ENCODE assay signal across 9 cellular contexts in the genomic region with DNA sequence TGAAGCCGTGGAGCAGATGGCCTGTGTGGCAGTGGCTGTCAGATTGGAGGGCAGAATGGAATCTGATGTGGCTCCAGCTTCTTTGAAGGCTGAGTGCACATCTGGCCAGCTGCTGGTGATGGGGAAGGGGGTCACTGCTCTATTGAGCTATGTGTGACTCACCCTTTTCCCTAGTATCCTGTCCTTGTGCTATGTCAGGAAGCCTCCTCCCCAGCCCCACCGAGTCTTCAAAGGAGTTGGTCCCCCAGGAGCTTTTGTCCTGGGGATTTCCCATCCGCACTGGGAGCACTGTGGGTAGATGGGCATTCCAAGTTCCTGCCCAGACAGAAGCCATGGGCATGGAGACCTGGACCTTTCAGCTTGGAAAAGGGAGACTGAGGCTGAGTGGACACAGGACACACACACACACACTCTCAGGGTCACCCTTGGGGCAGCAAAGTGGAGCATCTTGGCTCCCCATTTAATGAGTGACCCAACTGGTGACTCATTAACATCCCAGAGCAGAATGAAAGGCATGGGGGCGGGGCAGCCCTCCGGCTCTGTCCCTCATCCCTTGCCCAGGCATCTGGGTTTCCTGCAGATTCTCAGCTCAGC. TPM values are rescaled to one million over a fixed set of nuclear protein-coding genes. Genes with fewer than 3 reads are reported as not detected.
DNase-seq lines count a peak whose midpoint lies in the region; ATAC-seq and TF ChIP-seq lines count a peak whose summit lies in the region.
"Had no signal": no experiment of that assay in that cellular context is flagged by ENCODE, and none has a peak within 500 bp of the region (broad histone marks: within the 10 kb centered on the region; RNA-seq: fewer than 3 reads in every experiment).

No MANE protein-coding gene starts in this region.

- H3K9me3 ChIP-seq in H9 (ENCODE audit: control insufficient read depth, low read depth, low read length) (no peaks in the 10 kb centered on the region), spleen (no peaks in the 10 kb centered on the region)

- H3K27ac ChIP-seq in H9 (ENCODE audit: insufficient read length, low read depth, low read length): no peak overlapping the region
- H3K27ac ChIP-seq in spleen: peak overlapping the region; percentile 15 to 98 (median 94)

- TF ChIP-seq POLR2A in spleen (IDR thresholded peaks at IDR 0.05): no peak

- H3K4me2 ChIP-seq in H9 (ENCODE audit: insufficient read depth, insufficient read length, low read length): no peak overlapping the region

- no peak overlapping the region for H2AK5ac ChIP-seq in H9 (ENCODE audit: insufficient read length, low read length)

- no peak overlapping the region for H3T11ph ChIP-seq in H9 (ENCODE audit: low read length)

- no peak overlapping the region for H3K14ac ChIP-seq in H9 (ENCODE audit: insufficient read depth, low read length)

- no peak overlapping the region for H2BK20ac ChIP-seq in H9 (ENCODE audit: low read depth, low read length, poor library complexity, severe bottlenecking)

- H3K23me2 ChIP-seq in H9 (ENCODE audit: insufficient read length, low read depth, low read length, poor library complexity, severe bottlenecking): peaks cover 19% of the 10 kb centered on the region

- H3K9ac ChIP-seq in H9 (ENCODE audit: extremely low read depth, insufficient read length, low read length): no peak overlapping the region

- H3K56ac ChIP-seq in H9 (ENCODE audit: insufficient read length, low read depth, low read length): no peak overlapping the region

- H4K91ac ChIP-seq in H9 (ENCODE audit: insufficient read length, low read depth, low read length): no peak overlapping the region

- no peak overlapping the region for H4K8ac ChIP-seq in H9 (replicated peaks; ENCODE audit: insufficient read length, low read depth, low read length)

- no peak overlapping the region for H2BK120ac ChIP-seq in H9 (ENCODE audit: low read depth, low read length, poor library complexity, severe bottlenecking)

- H2AFZ ChIP-seq in H9 (ENCODE audit: low read length): no peak overlapping the region

- H3K9me3 Mint-ChIP-seq in H9: no peaks in the 10 kb centered on the region

- peak; percentile 51 for DNase-seq in H9
- DNase-seq in amniotic stem cell (lab: John Stamatoyannopoulos, UW): peak; percentile 37
- peak; percentile 81 for DNase-seq in hepatic stellate cell (ENCODE audit: low spot score)
- DNase-seq in spleen: no peak
- DNase-seq in GM13977 (ENCODE audit: low spot score): no peak
- no peak for DNase-seq in GF-D8 (lab: John Stamatoyannopoulos, UW)
- DNase-seq in NCI-H526 treated with DMSO at 0.1 percent for 48 hours (lab: John Stamatoyannopoulos, UW): no peak
- DNase-seq: NCI-H1930 had no signal

- peaks cover 0 to 45% (median 41%) of the 10 kb centered on the region in 6 donors for H3K36me3 ChIP-seq in spleen

- no peak overlapping the region for H3K23ac ChIP-seq in H9 (ENCODE audit: insufficient read length, low read depth, low read length)

- H3K27me3 Mint-ChIP-seq in H9 (ENCODE audit: low read depth): no peaks in the 10 kb centered on the region

- ATAC-seq in HG03342 (IDR thresholded peaks at IDR 0.05; ENCODE audit: unreplicated experiment): no peak

- H2BK12ac ChIP-seq in H9 (ENCODE audit: insufficient read length, low read depth, low read length): no peak overlapping the region

- no peak overlapping the region for H3K18ac ChIP-seq in H9 (ENCODE audit: insufficient read length, low read depth, low read length)

- H3K36me3 Mint-ChIP-seq in H9 (ENCODE audit: insufficient read depth in 1 of 3, low read depth in 3 of 3): peaks cover 37 to 58% (median 46%) of the 10 kb centered on the region in 3 experiments

- H3K27me3 ChIP-seq in H9 (ENCODE audit: insufficient read depth, low read length): no peaks in the 10 kb centered on the region
- peaks cover 0 to 13% (median 0%) of the 10 kb centered on the region in 7 donors for H3K27me3 ChIP-seq in spleen (replicated peaks in 1 of 7)

- peaks cover 32 to 42% of the 10 kb centered on the region in 2 experiments for H3K4me1 Mint-ChIP-seq in H9

- peak overlapping the region; percentile 96; a peak in 3 of 5 replicates for H3K4me3 Mint-ChIP-seq in H9

- intact Hi-C loops in spleen (cut with DNase I; ENCODE audit: low total_unique reads): no loop called here

- no peak for TF ChIP-seq CTCF in H9 (conservative IDR thresholded peaks at IDR 0.05)
- no peak for TF ChIP-seq CTCF in spleen (IDR thresholded peaks at IDR 0.05 in 8 of 11, conservative IDR thresholded peaks at IDR 0.05 in 3 of 11)
- no peak for TF ChIP-seq CTCF in GM13977 (IDR thresholded peaks at IDR 0.05; ENCODE audit: extremely low read depth, insufficient read depth, missing control alignments)

- H4K5ac ChIP-seq in H9 (ENCODE audit: insufficient read length, low read depth, low read length): no peak overlapping the region

- H3K4ac ChIP-seq in H9 (ENCODE audit: low read depth, low read length): no peak overlapping the region

- no peak overlapping the region for H2BK15ac ChIP-seq in H9 (ENCODE audit: low read depth, low read length)

- peak overlapping the region; percentile 44 to 94 (median 92); a peak in 4 of 7 replicates for H3K27ac Mint-ChIP-seq in H9

- WGBS in H9 (ENCODE audit: extremely low coverage, insufficient read length, low lambda C conversion rate): no CpG with 5 or more reads among the region's 5 CpGs
- WGBS in spleen, 5 donors: 58 to 78% (median 75%) methylated on average over 5 of the region's 5 CpGs

- H3K4me1 ChIP-seq in H9 (ENCODE audit: insufficient read depth, low read length): peaks cover 9% of the 10 kb centered on the region
- peaks cover 37 to 91% (median 59%) of the 10 kb centered on the region in 6 donors for H3K4me1 ChIP-seq in spleen

- no peak overlapping the region for H2BK5ac ChIP-seq in H9 (ENCODE audit: insufficient read length, low read length)

- peak overlapping the region in 1 of 8 donors; percentile 88 for H3K4me3 ChIP-seq in spleen

- peaks cover 3% of the 10 kb centered on the region for H3K79me1 ChIP-seq in H9 (ENCODE audit: insufficient read depth, low read depth, low read length, poor library complexity, severe bottlenecking)

- in situ Hi-C loops in GM13977 (cut with MboI; ENCODE audit: low pct_unique_long_range_greater_than_20kb, low sequenced_read_pairs, unreplicated experiment): no loop called here

- H3K79me2 ChIP-seq in H9 (ENCODE audit: insufficient read depth, low read length): peaks cover 32% of the 10 kb centered on the region; the same call in 1 of the 2 replicates

- no peaks in the 10 kb centered on the region for H4K20me1 ChIP-seq in H9 (ENCODE audit: control insufficient read depth, insufficient read depth, insufficient read length)

RNA-seq across cellular contexts. Expression of a gene that starts 3.3 kb away (rescaled TPM):
- total RNA-seq in H9 (2021): 253 and 263 TPM in 2 replicates
- total RNA-seq in spleen: 100 to 1,000 TPM in 2 of 7 donors, 10 to 100 TPM in 5; 54.9 to 145 (median 87.5) TPM
- polyA plus RNA-seq in spleen: 10 to 100 TPM; 19.0 to 39.1 (median 33.0) TPM

RNA-seq across cellular contexts. Expression of a gene that starts 39.6 kb away (rescaled TPM):
- total RNA-seq in H9 (2021) (6.9 and 7.8 TPM in 2 replicates), spleen (100 to 1,000 TPM in 6 of 7 donors, 10 to 100 TPM in 1; 97.0 to 273 (median 144) TPM)
- 100 to 1,000 TPM in 2 of 3 donors, 10 to 100 TPM in 1; 44.6 to 248 (median 147) TPM for polyA plus RNA-seq in spleen

Comparison
In these comparisons a context has a peak if more than half of its experiments do, and no peak if none do; other contexts are left out.
1. DNase-seq: peak in H9 (single experiment), amniotic stem cell (single experiment) and hepatic stellate cell (single experiment); none in spleen (single experiment), GM13977 (single experiment), GF-D8 (single experiment) and NCI-H526 treated with DMSO at 0.1 percent for 48 hours (single experiment).
2. RNA of a gene that starts 39.6 kb away (total RNA-seq): 97.0 to 273 TPM in spleen; 6.9 to 7.8 TPM in H9; every median in the first group is over 10 times any median in the second.